27 cellular contexts compared by ENCODE assay signal in genomic region chr14:74898694-74899093, GRCh38. TPM values are rescaled to one million over a fixed set of nuclear protein-coding genes. Genes with fewer than 3 reads are reported as not detected.
DNase-seq lines count a peak whose midpoint lies in the region; ATAC-seq, FAIRE-seq and TF ChIP-seq lines count a peak whose summit lies in the region.
"Had no signal": no experiment of that assay in that cellular context is flagged by ENCODE, and none has a peak within 500 bp of the region (broad histone marks: within the 10 kb centered on the region; RNA-seq: fewer than 3 reads in every experiment).

No MANE protein-coding gene starts in this region.

- WGBS in HepG2 (ENCODE audit: low lambda C conversion rate): 0% methylated on average over 4 of the region's 5 CpGs
- WGBS in small intestine, 3 donors: 29 to 60% (median 35%) methylated on average over 5 of the region's 5 CpGs

- no TSS peak for BruUV-seq in HepG2 (replicated peaks; lab: Mats Ljungman, UMichigan)

- TF ChIP-seq POLR2A in HepG2 (IDR thresholded peaks at IDR 0.05; ENCODE audit: insufficient read depth in 1 of 2, low read depth in 2 of 2, low read length in 2 of 2): no peak

- in situ Hi-C loops in HepG2 (cut with HindIII; ENCODE audit: extremely low pct_ligation_motif_present, low pct_unique_long_range_greater_than_20kb): no loop called here

- TF ChIP-seq RAD21 in HepG2 (CRISPR knock-in tag; IDR thresholded peaks at IDR 0.05): peak; percentile 40; the same call in 1 of the 2 replicates

- no peaks in the 10 kb centered on the region for H3K79me2 ChIP-seq in HepG2 (ENCODE audit: insufficient read depth, low read length)

- ATAC-seq in HepG2: peak; percentile 95
- ATAC-seq: HCT116 had no signal

- H3K9me3 ChIP-seq in HepG2 (ENCODE audit: low read length): no peaks in the 10 kb centered on the region
- no peaks in the 10 kb centered on the region for H3K9me3 ChIP-seq in small intestine (ENCODE audit: control insufficient read depth, low read depth)
- H3K9me3 ChIP-seq: BLaER1, SJSA1 had no signal

- H3K9ac ChIP-seq in HepG2 (ENCODE audit: insufficient read depth, low read depth, low read length): peak overlapping the region; percentile 40
- H3K9ac ChIP-seq: BLaER1, GM23248 had no signal

- peaks cover 2% of the 10 kb centered on the region; the same call in 1 of the 2 replicates for H4K20me1 ChIP-seq in HepG2 (ENCODE audit: insufficient read depth, low read length)

- CTCF ChIA-PET in HepG2 (lab: Yijun Ruan, JAX; ENCODE audit: low intra/inter-chr PET ratio, low total read pairs): no interaction called here

- FAIRE-seq in HepG2 (lab: Jason Lieb, UNC) (peak; percentile 92), small intestine (lab: Jason Lieb, UNC) (no peak)
- FAIRE-seq: GM12891, GM18507 had no signal

- POLR2A ChIA-PET in HepG2 (lab: Yijun Ruan, JAX): interaction anchor here (0.9 to 6.2 kb wide), 10 partner anchors 9 to 53 kb away, joined by 3 to 84 read pairs (median 4); partner anchors contain the start of genes DLST, PROX2 and RPS6KL1

- peak overlapping the region; percentile 37 for H3K4me2 ChIP-seq in HepG2 (ENCODE audit: low read depth, low read length)
- H3K4me2 ChIP-seq: BLaER1, PC-9 had no signal

- peak overlapping the region; percentile 73 for H3K27ac ChIP-seq in HepG2 (ENCODE audit: extremely low read length, insufficient read depth, low read length)
- H3K27ac ChIP-seq in small intestine (ENCODE audit: low read depth in 1 of 2, low read length in 1 of 2): peak overlapping the region in 1 of 2 donors; percentile 27
- H3K27ac ChIP-seq: 22Rv1, BLaER1, GM23248, PC-9, SJSA1 had no signal

- H3K4me1 ChIP-seq in HepG2 (ENCODE audit: insufficient read depth, low read length) (peaks cover 46% of the 10 kb centered on the region), small intestine (ENCODE audit: control insufficient read depth in 2 of 2, insufficient read depth in 1 of 2, low read depth in 1 of 2, low read length in 1 of 2) (peaks cover 0 to 2% of the 10 kb centered on the region in 2 donors)
- H3K4me1 ChIP-seq: SJSA1 had no signal

- no peak for TF ChIP-seq CTCF in HepG2 (CRISPR knock-in tag; IDR thresholded peaks at IDR 0.05)

- H3K27me3 ChIP-seq in HepG2 (ENCODE audit: control insufficient read depth in 1 of 2, insufficient read depth in 2 of 2, low read length in 2 of 2): no peaks in the 10 kb centered on the region
- H3K27me3 ChIP-seq in small intestine (ENCODE audit: control insufficient read depth in 2 of 2, insufficient read depth in 2 of 2, low read length in 2 of 2): no peaks in the 10 kb centered on the region
- H3K27me3 ChIP-seq in H7 (ENCODE audit: control insufficient read depth, insufficient read depth, low read length): no peaks in the 10 kb centered on the region
- H3K27me3 ChIP-seq: BLaER1, SJSA1 had no signal

- intact Hi-C loops in HepG2 (cut with micrococcal nuclease; ENCODE audit: unreplicated experiment): loop anchor here (2.0 kb wide), 1 partner anchor 18 kb away; the partner anchor contains the start of gene DLST

- H3K4me3 ChIP-seq in HepG2 (replicated peaks in 1 of 3; ENCODE audit: insufficient read depth in 1 of 3, low read depth in 2 of 3, low read length in 3 of 3) (no peak overlapping the region), small intestine (ENCODE audit: low read depth in 1 of 2, low read length in 2 of 2) (no peak overlapping the region), H7 (ENCODE audit: insufficient read depth, low read depth, low read length) (no peak overlapping the region)
- H3K4me3 ChIP-seq: BLaER1, GM23248, PC-9, SJSA1 had no signal

- H2AFZ ChIP-seq in HepG2 (ENCODE audit: low read length): no peak overlapping the region
- H2AFZ ChIP-seq: GM23248, PC-9 had no signal

- H3K36me3 ChIP-seq in HepG2 (replicated peaks in 1 of 2; ENCODE audit: control insufficient read depth in 1 of 2, insufficient read depth in 2 of 2, low read length in 2 of 2): peaks cover 49 to 82% of the 10 kb centered on the region in 2 experiments
- H3K36me3 ChIP-seq in small intestine (ENCODE audit: control insufficient read depth in 2 of 2, insufficient read depth in 2 of 2, low read length in 2 of 2): peaks cover 43 to 61% of the 10 kb centered on the region in 2 donors
- peaks cover 71% of the 10 kb centered on the region for H3K36me3 ChIP-seq in H7 (replicated peaks; ENCODE audit: control insufficient read depth, insufficient read depth, low read length)

- TF ChIP-seq EP300 in HepG2 (IDR thresholded peaks at IDR 0.05; ENCODE audit: low read depth in 2 of 2, low read length in 2 of 2) (peak in 1 of 2 experiments; percentile 81; a peak in 2 of 4 replicates), HepG2 (CRISPR knock-in tag; IDR thresholded peaks at IDR 0.05; ENCODE audit: borderline replicate concordance) (peak; percentile 29; the same call in 1 of the 2 replicates)

- DNase-seq in DMS53 (lab: John Stamatoyannopoulos, UW): peak; percentile 15
- DNase-seq in DMS53 treated with DMSO at 0.1 percent for 48 hours (lab: John Stamatoyannopoulos, UW; ENCODE audit: unreplicated experiment): no peak
- DNase-seq in HuH-7 (ENCODE audit: low spot score): peak; percentile 58
- peak; percentile 82 for DNase-seq in HepG2 (ENCODE audit: low spot score)
- DNase-seq in small intestine: peak; percentile 83
- DNase-seq in AG08395 (ENCODE audit: low spot score): no peak
- DNase-seq in H7: no peak
- DNase-seq in MV-4-11 (lab: John Stamatoyannopoulos, UW): no peak
- DNase-seq: CD8-positive, alpha-beta memory T cell; GF-D8; GM23248; KG1; NCI-H1048; NCI-H2081 treated with DMSO at 0.1 percent for 48 hours; NCI-H510A treated with DMSO at 0.1 percent for 48 hours; NCI-H82; PC-9 had no signal

RNA-seq across cellular contexts. Expression of gene DLST, which starts 17.0 kb away (rescaled TPM):
- total RNA-seq in HepG2 (2016; rRNA removed; fragmentation: Illumina TruSeq; extraction: Trizol): 56.5 and 69.9 TPM in 2 replicates
- total RNA-seq in HepG2 (2016; cell fraction: cytosol; rRNA removed; fragmentation: Illumina TruSeq; extraction: Trizol; ENCODE audit: low read depth): 17.0 and 17.6 TPM in 2 replicates
- 53.1 and 69.5 TPM in 2 replicates for total RNA-seq in HepG2 (2016; cell fraction: insoluble cytoplasmic fraction; rRNA removed; fragmentation: Illumina TruSeq; extraction: Trizol)
- 32.7 and 34.6 TPM in 2 replicates for total RNA-seq in HepG2 (2016; cell fraction: membrane; rRNA removed; fragmentation: Illumina TruSeq; extraction: Trizol)
- total RNA-seq in HepG2 (2016; cell fraction: nucleus; rRNA removed; fragmentation: Illumina TruSeq; extraction: Trizol): 51.4 and 61.7 TPM in 2 replicates
- 94.3 and 102 TPM in 2 replicates for polyA plus RNA-seq in HepG2 (2011; rRNA removed)
- polyA plus RNA-seq in HepG2 (2011; cell fraction: cytosol; rRNA removed): 93.1 and 108 TPM in 2 replicates
- polyA plus RNA-seq in HepG2 (2011; cell fraction: nucleus; rRNA removed): 122 and 123 TPM in 2 replicates
- polyA plus RNA-seq in HepG2 (2012): 73.8 and 77.6 TPM in 2 replicates
- 10.6 and 12.2 TPM in 2 replicates for polyA plus RNA-seq in HepG2 (2016; cell fraction: cytosol; fragmentation: Illumina TruSeq; extraction: Trizol; ENCODE audit: low read depth)
- polyA plus RNA-seq in HepG2 (2016; cell fraction: insoluble cytoplasmic fraction; fragmentation: Illumina TruSeq; extraction: Trizol; ENCODE audit: low read depth): 80.8 and 82.0 TPM in 2 replicates
- polyA plus RNA-seq in HepG2 (2016; cell fraction: membrane; fragmentation: Illumina TruSeq; extraction: Trizol; ENCODE audit: low read depth): 19.6 and 22.7 TPM in 2 replicates
- 113 and 120 TPM in 2 replicates for polyA plus RNA-seq in HepG2 (2016; cell fraction: nucleus; fragmentation: Illumina TruSeq; extraction: Trizol; ENCODE audit: insufficient read depth, low read depth)
- polyA minus RNA-seq in HepG2 (2011; rRNA and poly(A)+ RNA removed; ENCODE audit: low replicate concordance): 129 and 131 TPM in 2 replicates
- polyA minus RNA-seq in HepG2 (2011; cell fraction: cytosol; rRNA and poly(A)+ RNA removed): 45.5 and 49.7 TPM in 2 replicates
- polyA minus RNA-seq in HepG2 (2011; cell fraction: nucleus; rRNA and poly(A)+ RNA removed): 71.3 and 89.1 TPM in 2 replicates
- polyA plus RNA-seq in small intestine: 100 to 1,000 TPM in 2 of 3 donors, 10 to 100 TPM in 1; 95.2 to 110 (median 101) TPM
- total RNA-seq in H7 (2014; rRNA removed; shearing (Covaris generic)): 71.0 and 76.7 TPM in 2 replicates

RNA-seq across cellular contexts. Expression of gene PROX2, which starts 22.7 kb away (rescaled TPM):
- total RNA-seq in HepG2 (2016; rRNA removed; fragmentation: Illumina TruSeq; extraction: Trizol): not detected in 2 replicates
- total RNA-seq in HepG2 (2016; cell fraction: cytosol; rRNA removed; fragmentation: Illumina TruSeq; extraction: Trizol; ENCODE audit: low read depth): not detected in 2 replicates
- total RNA-seq in HepG2 (2016; cell fraction: insoluble cytoplasmic fraction; rRNA removed; fragmentation: Illumina TruSeq; extraction: Trizol): not detected in 2 replicates
- not detected in 2 replicates for total RNA-seq in HepG2 (2016; cell fraction: membrane; rRNA removed; fragmentation: Illumina TruSeq; extraction: Trizol)
- not detected in 2 replicates for total RNA-seq in HepG2 (2016; cell fraction: nucleus; rRNA removed; fragmentation: Illumina TruSeq; extraction: Trizol)
- not detected in 2 replicates for polyA plus RNA-seq in HepG2 (2011; rRNA removed)
- polyA plus RNA-seq in HepG2 (2011; cell fraction: cytosol; rRNA removed): not detected in 2 replicates
- not detected in 2 replicates for polyA plus RNA-seq in HepG2 (2011; cell fraction: nucleus; rRNA removed)
- polyA plus RNA-seq in HepG2 (2012): 0.47 and 0.59 TPM in 2 replicates
- polyA plus RNA-seq in HepG2 (2016; cell fraction: cytosol; fragmentation: Illumina TruSeq; extraction: Trizol; ENCODE audit: low read depth): not detected in 2 replicates
- not detected in 2 replicates for polyA plus RNA-seq in HepG2 (2016; cell fraction: insoluble cytoplasmic fraction; fragmentation: Illumina TruSeq; extraction: Trizol; ENCODE audit: low read depth)
- not detected in 2 replicates for polyA plus RNA-seq in HepG2 (2016; cell fraction: membrane; fragmentation: Illumina TruSeq; extraction: Trizol; ENCODE audit: low read depth)
- polyA plus RNA-seq in HepG2 (2016; cell fraction: nucleus; fragmentation: Illumina TruSeq; extraction: Trizol; ENCODE audit: insufficient read depth, low read depth): not detected in 2 replicates
- polyA minus RNA-seq in HepG2 (2011; rRNA and poly(A)+ RNA removed; ENCODE audit: low replicate concordance): not detected in 2 replicates
- polyA minus RNA-seq in HepG2 (2011; cell fraction: cytosol; rRNA and poly(A)+ RNA removed): not detected in 2 replicates
- polyA minus RNA-seq in HepG2 (2011; cell fraction: nucleus; rRNA and poly(A)+ RNA removed): not detected in 2 replicates
- not detected for polyA plus RNA-seq in small intestine
- total RNA-seq in H7 (2014; rRNA removed; shearing (Covaris generic)): not detected in 2 replicates
- total RNA-seq: Daoy, GM23248, HT1080, M059J, PC-9, SJSA1 had no signal
- polyA plus RNA-seq: AG04450; CD8-positive, alpha-beta memory T cell had no signal

RNA-seq across cellular contexts. Expression of gene RPS6KL1, which starts 24.4 kb away (rescaled TPM):
- 8.1 and 11.5 TPM in 2 replicates for total RNA-seq in HepG2 (2016; rRNA removed; fragmentation: Illumina TruSeq; extraction: Trizol)
- total RNA-seq in HepG2 (2016; cell fraction: cytosol; rRNA removed; fragmentation: Illumina TruSeq; extraction: Trizol; ENCODE audit: low read depth): 2.4 and 2.7 TPM in 2 replicates
- 5.4 and 11.9 TPM in 2 replicates for total RNA-seq in HepG2 (2016; cell fraction: insoluble cytoplasmic fraction; rRNA removed; fragmentation: Illumina TruSeq; extraction: Trizol)
- total RNA-seq in HepG2 (2016; cell fraction: membrane; rRNA removed; fragmentation: Illumina TruSeq; extraction: Trizol): 6.9 and 7.9 TPM in 2 replicates
- 12.4 and 16.2 TPM in 2 replicates for total RNA-seq in HepG2 (2016; cell fraction: nucleus; rRNA removed; fragmentation: Illumina TruSeq; extraction: Trizol)
- polyA plus RNA-seq in HepG2 (2011; rRNA removed) (6.5 and 10.3 TPM in 2 replicates), small intestine (1 to 10 TPM; 1.8 to 3.5 (median 3.4) TPM)
- 3.2 and 3.9 TPM in 2 replicates for polyA plus RNA-seq in HepG2 (2011; cell fraction: cytosol; rRNA removed)
- polyA plus RNA-seq in HepG2 (2011; cell fraction: nucleus; rRNA removed): 23.6 and 25.1 TPM in 2 replicates
- polyA plus RNA-seq in HepG2 (2012): 4.9 and 11.7 TPM in 2 replicates
- polyA plus RNA-seq in HepG2 (2016; cell fraction: cytosol; fragmentation: Illumina TruSeq; extraction: Trizol; ENCODE audit: low read depth): 1.2 and 1.7 TPM in 2 replicates
- 3.7 and 6.7 TPM in 2 replicates for polyA plus RNA-seq in HepG2 (2016; cell fraction: insoluble cytoplasmic fraction; fragmentation: Illumina TruSeq; extraction: Trizol; ENCODE audit: low read depth)
- polyA plus RNA-seq in HepG2 (2016; cell fraction: membrane; fragmentation: Illumina TruSeq; extraction: Trizol; ENCODE audit: low read depth): 2.9 and 4.2 TPM in 2 replicates
- polyA plus RNA-seq in HepG2 (2016; cell fraction: nucleus; fragmentation: Illumina TruSeq; extraction: Trizol; ENCODE audit: insufficient read depth, low read depth): 20.2 and 23.1 TPM in 2 replicates
- polyA minus RNA-seq in HepG2 (2011; rRNA and poly(A)+ RNA removed; ENCODE audit: low replicate concordance): 8.7 and 18.6 TPM in 2 replicates
- polyA minus RNA-seq in HepG2 (2011; cell fraction: cytosol; rRNA and poly(A)+ RNA removed): 2.4 and 3.3 TPM in 2 replicates
- polyA minus RNA-seq in HepG2 (2011; cell fraction: nucleus; rRNA and poly(A)+ RNA removed): 12.1 and 17.3 TPM in 2 replicates
- total RNA-seq in H7 (2014; rRNA removed; shearing (Covaris generic)): 5.4 and 12.4 TPM in 2 replicates
- total RNA-seq: HT1080, M059J, SJSA1 had no signal
- polyA plus RNA-seq: CD8-positive, alpha-beta memory T cell had no signal

RNA-seq across cellular contexts. Expression of gene PGF, which starts 56.7 kb away (rescaled TPM):
- total RNA-seq in HepG2 (2016; rRNA removed; fragmentation: Illumina TruSeq; extraction: Trizol): 20.3 and 27.5 TPM in 2 replicates
- total RNA-seq in HepG2 (2016; cell fraction: cytosol; rRNA removed; fragmentation: Illumina TruSeq; extraction: Trizol; ENCODE audit: low read depth): 13.0 and 16.2 TPM in 2 replicates
- 17.4 and 28.0 TPM in 2 replicates for total RNA-seq in HepG2 (2016; cell fraction: insoluble cytoplasmic fraction; rRNA removed; fragmentation: Illumina TruSeq; extraction: Trizol)
- 29.3 and 35.9 TPM in 2 replicates for total RNA-seq in HepG2 (2016; cell fraction: membrane; rRNA removed; fragmentation: Illumina TruSeq; extraction: Trizol)
- 17.6 and 20.1 TPM in 2 replicates for total RNA-seq in HepG2 (2016; cell fraction: nucleus; rRNA removed; fragmentation: Illumina TruSeq; extraction: Trizol)
- polyA plus RNA-seq in HepG2 (2011; rRNA removed) (10.7 and 15.9 TPM in 2 replicates), small intestine (10 to 100 TPM in 1 of 3 donors, 1 to 10 TPM in 2; 1.6 to 14.0 (median 3.2) TPM)
- 10.4 and 12.8 TPM in 2 replicates for polyA plus RNA-seq in HepG2 (2011; cell fraction: cytosol; rRNA removed)
- polyA plus RNA-seq in HepG2 (2011; cell fraction: nucleus; rRNA removed): 16.7 and 17.3 TPM in 2 replicates
- polyA plus RNA-seq in HepG2 (2012): 12.1 and 22.6 TPM in 2 replicates
- polyA plus RNA-seq in HepG2 (2016; cell fraction: cytosol; fragmentation: Illumina TruSeq; extraction: Trizol; ENCODE audit: low read depth): 11.5 and 14.9 TPM in 2 replicates
- polyA plus RNA-seq in HepG2 (2016; cell fraction: insoluble cytoplasmic fraction; fragmentation: Illumina TruSeq; extraction: Trizol; ENCODE audit: low read depth): 21.6 and 21.8 TPM in 2 replicates
- polyA plus RNA-seq in HepG2 (2016; cell fraction: membrane; fragmentation: Illumina TruSeq; extraction: Trizol; ENCODE audit: low read depth): 24.0 and 29.9 TPM in 2 replicates
- polyA plus RNA-seq in HepG2 (2016; cell fraction: nucleus; fragmentation: Illumina TruSeq; extraction: Trizol; ENCODE audit: insufficient read depth, low read depth): 31.6 and 33.1 TPM in 2 replicates
- 0.12 and 15.6 TPM in 2 replicates for polyA minus RNA-seq in HepG2 (2011; rRNA and poly(A)+ RNA removed; ENCODE audit: low replicate concordance)
- polyA minus RNA-seq in HepG2 (2011; cell fraction: cytosol; rRNA and poly(A)+ RNA removed): 9.2 and 10.9 TPM in 2 replicates
- polyA minus RNA-seq in HepG2 (2011; cell fraction: nucleus; rRNA and poly(A)+ RNA removed): 12.9 and 21.1 TPM in 2 replicates
- 4.6 and 6.9 TPM in 2 replicates for total RNA-seq in H7 (2014; rRNA removed; shearing (Covaris generic))
- polyA plus RNA-seq: CD8-positive, alpha-beta memory T cell had no signal

Comparison
In these comparisons a context has a peak if more than half of its experiments do, and no peak if none do; other contexts are left out.
1. DNase-seq: peak in DMS53 (single experiment), HuH-7 (single experiment), HepG2 (single experiment) and small intestine (single experiment); none in DMS53 treated with DMSO at 0.1 percent for 48 hours (single experiment), AG08395 (single experiment), H7 (single experiment) and MV-4-11 (single experiment).